In genomic region chr4:48899432-48899749, GRCh38 we compare ENCODE assay signal across 13 cellular contexts. TPM values are rescaled to one million over a fixed set of nuclear protein-coding genes. Genes with fewer than 3 reads are reported as not detected.
DNase-seq lines count a peak whose midpoint lies in the region; ATAC-seq and TF ChIP-seq lines count a peak whose summit lies in the region.
"Had no signal": no experiment of that assay in that cellular context is flagged by ENCODE, and none has a peak within 500 bp of the region (broad histone marks: within the 10 kb centered on the region; RNA-seq: fewer than 3 reads in every experiment).

No MANE protein-coding gene starts in this region.

- peak overlapping the region in 4 of 7 donors; percentile 34 to 70 (median 46) for H3K27ac Mint-ChIP-seq in CD4-positive, alpha-beta memory T cell
- H3K27ac Mint-ChIP-seq in dendritic cell treated with granulocyte-macrophage colony-stimulating factor and Interleukin-4, amounts not matched to agents 40 ng/mL and 50 ng/mL, for 4 days: no peak overlapping the region

- no peaks in the 10 kb centered on the region for H3K27me3 ChIP-seq in CD4-positive, alpha-beta memory T cell (ENCODE audit: insufficient read depth, low read length)
- no peaks in the 10 kb centered on the region for H3K27me3 ChIP-seq in H7 (ENCODE audit: control insufficient read depth, insufficient read depth, low read length)
- H3K27me3 ChIP-seq: cardiac muscle cell had no signal

- intact Hi-C loops in CD4-positive, alpha-beta memory T cell (cut with micrococcal nuclease): no loop called here
- intact Hi-C loops in dendritic cell treated with granulocyte-macrophage colony-stimulating factor and Interleukin-4, amounts not matched to agents 40 ng/mL and 50 ng/mL, for 4 days (cut with micrococcal nuclease): no loop called here

- no peak overlapping the region for H3K27ac ChIP-seq in CD4-positive, alpha-beta memory T cell (ENCODE audit: low read depth, low read length)
- H3K27ac ChIP-seq: cardiac muscle cell, KMS-11 had no signal

- TF ChIP-seq CTCF in NB4 (IDR thresholded peaks at IDR 0.05; ENCODE audit: low read depth, low read length): no peak

- peaks cover 53% of the 10 kb centered on the region for H3K36me3 ChIP-seq in CD4-positive, alpha-beta memory T cell (ENCODE audit: insufficient read depth, low read length)
- H3K36me3 ChIP-seq in H7 (replicated peaks; ENCODE audit: control insufficient read depth, insufficient read depth, low read length): peaks cover 21% of the 10 kb centered on the region
- H3K36me3 ChIP-seq: cardiac muscle cell had no signal

- H3K27me3 Mint-ChIP-seq in CD4-positive, alpha-beta memory T cell: no peaks in the 10 kb centered on the region
- H3K27me3 Mint-ChIP-seq in dendritic cell treated with granulocyte-macrophage colony-stimulating factor and Interleukin-4, amounts not matched to agents 40 ng/mL and 50 ng/mL, for 4 days: no peaks in the 10 kb centered on the region
- H3K27me3 Mint-ChIP-seq: naive thymus-derived CD8-positive, alpha-beta T cell had no signal

- H3K9me3 Mint-ChIP-seq in CD4-positive, alpha-beta memory T cell: no peaks in the 10 kb centered on the region
- H3K9me3 Mint-ChIP-seq in dendritic cell treated with granulocyte-macrophage colony-stimulating factor and Interleukin-4, amounts not matched to agents 40 ng/mL and 50 ng/mL, for 4 days: no peaks in the 10 kb centered on the region
- H3K9me3 Mint-ChIP-seq: naive thymus-derived CD8-positive, alpha-beta T cell had no signal

- ATAC-seq in GM18868 (IDR thresholded peaks at IDR 0.05; ENCODE audit: unreplicated experiment): peak; percentile 23
- ATAC-seq: HCT116; naive thymus-derived CD8-positive, alpha-beta T cell had no signal

- TF ChIP-seq POLR2A in NB4 (IDR thresholded peaks at IDR 0.05; ENCODE audit: extremely low read depth, insufficient read length): no peak

- POLR2A ChIA-PET in CD4-positive, alpha-beta memory T cell (lab: Charles Lee; ENCODE audit: partially characterized antibody): no interaction called here

- H3K4me3 ChIP-seq in CD4-positive, alpha-beta memory T cell (ENCODE audit: low read length in 2 of 2): no peak overlapping the region
- H3K4me3 ChIP-seq in NB4 (ENCODE audit: low read depth, low read length) (peak overlapping the region; percentile 32), H7 (ENCODE audit: insufficient read depth, low read depth, low read length) (no peak overlapping the region)
- H3K4me3 ChIP-seq: cardiac muscle cell had no signal

- peaks cover 23% of the 10 kb centered on the region for H3K4me1 ChIP-seq in CD4-positive, alpha-beta memory T cell (ENCODE audit: insufficient read depth, low read length)

- no peaks in the 10 kb centered on the region for H3K9me3 ChIP-seq in CD4-positive, alpha-beta memory T cell (ENCODE audit: control insufficient read depth in 1 of 2, low read length in 2 of 2)

- no peak for DNase-seq in CD4-positive, alpha-beta memory T cell
- DNase-seq in NB4 (ENCODE audit: low read depth): no peak
- DNase-seq in H7: no peak
- DNase-seq in NK-92 (lab: John Stamatoyannopoulos, UW; ENCODE audit: unreplicated experiment): no peak
- DNase-seq in SKM-1 treated with dmso at 0.1 percent for 144 hours (lab: John Stamatoyannopoulos, UW; ENCODE audit: unreplicated experiment): no peak
- DNase-seq in COR-L47 (lab: John Stamatoyannopoulos, UW): no peak
- DNase-seq: activated T-cell treated with anti-CD3 and anti-CD28 coated beads, Interleukin-2, amount 50 U/mL, for 1 hour; naive thymus-derived CD8-positive, alpha-beta T cell had no signal

- peak overlapping the region in 1 of 8 donors; percentile 7 for H3K4me3 Mint-ChIP-seq in CD4-positive, alpha-beta memory T cell
- peak overlapping the region; percentile 6 for H3K4me3 Mint-ChIP-seq in dendritic cell treated with granulocyte-macrophage colony-stimulating factor and Interleukin-4, amounts not matched to agents 40 ng/mL and 50 ng/mL, for 4 days

- H3K36me3 Mint-ChIP-seq in CD4-positive, alpha-beta memory T cell: peaks cover 74 to 85% of the 10 kb centered on the region in 2 donors
- H3K36me3 Mint-ChIP-seq in dendritic cell treated with granulocyte-macrophage colony-stimulating factor and Interleukin-4, amounts not matched to agents 40 ng/mL and 50 ng/mL, for 4 days (ENCODE audit: low read depth): no peaks in the 10 kb centered on the region

- CTCF ChIA-PET in CD4-positive, alpha-beta memory T cell (lab: Charles Lee; ENCODE audit: partially characterized antibody): no interaction called here

- peaks cover 23 to 43% (median 31%) of the 10 kb centered on the region in 4 donors for H3K4me1 Mint-ChIP-seq in CD4-positive, alpha-beta memory T cell
- H3K4me1 Mint-ChIP-seq in dendritic cell treated with granulocyte-macrophage colony-stimulating factor and Interleukin-4, amounts not matched to agents 40 ng/mL and 50 ng/mL, for 4 days (ENCODE audit: low read depth): peaks cover 7% of the 10 kb centered on the region

RNA-seq across cellular contexts. Expression of gene OCIAD2, which starts 7.2 kb away (rescaled TPM):
- total RNA-seq in CD4-positive, alpha-beta memory T cell: 100 to 1,000 TPM; 102 to 108 TPM
- polyA plus RNA-seq in CD4-positive, alpha-beta memory T cell: 100 to 1,000 TPM; 192 to 245 TPM
- total RNA-seq in H7 (2014; rRNA removed; shearing (Covaris generic)): 82.3 and 83.2 TPM in 2 replicates
